Comparison of ENCODE assay signal across 8 cellular contexts in genomic region chr4:154164931-154165839, GRCh38.
DNase-seq lines count a peak whose midpoint lies in the region; ATAC-seq and TF ChIP-seq lines count a peak whose summit lies in the region.

No MANE protein-coding gene starts in this region.

- ATAC-seq in Right ventricle myocardium superior (ENCODE audit: poor library complexity) (no peak), HG03103 (IDR thresholded peaks at IDR 0.05; ENCODE audit: low read depth, unreplicated experiment) (peak; percentile 49)

- H3K9me3 ChIP-seq in right atrium auricular region, result no peaks in the 10 kb centered on the region

- no peak overlapping the region for H3K4me3 ChIP-seq in right atrium auricular region

- H3K36me3 ChIP-seq in right atrium auricular region, result no peaks in the 10 kb centered on the region

- intact Hi-C loops in Right ventricle myocardium superior (cut with DNase I), result no loop called here

- no peaks in the 10 kb centered on the region for H3K27me3 ChIP-seq in right atrium auricular region

- no peaks in the 10 kb centered on the region for H3K4me1 ChIP-seq in right atrium auricular region

- no peak overlapping the region for H3K27ac ChIP-seq in right atrium auricular region

- DNase-seq in right atrium auricular region (ENCODE audit: low spot score) (peak; percentile 64), Right ventricle myocardium superior (no peak), amniotic stem cell (lab: John Stamatoyannopoulos, UW) (peak; percentile 90), NCI-H446 treated with DMSO at 0.1 percent for 48 hours (lab: John Stamatoyannopoulos, UW) (no peak), NCI-H146 (lab: John Stamatoyannopoulos, UW) (no peak)
- DNase-seq in stimulated activated CD4-positive, alpha-beta T cell treated with anti-CD3 and anti-CD28 coated beads, Interleukin-1b, Interleukin-23, amount 100 ng/mL, for 48 hours, result peak; percentile 61
- DNase-seq in activated effector memory CD4-positive, alpha-beta T cell treated with anti-CD3 and anti-CD28 coated beads, Interleukin-2, amount 50 U/mL, for 16 hours, result no peak

- TF ChIP-seq CTCF in right atrium auricular region (IDR thresholded peaks at IDR 0.05), result no peak

Comparison
In these comparisons a context has a peak if more than half of its experiments do, and no peak if none do; other contexts are left out.
1. DNase-seq: peak in right atrium auricular region (single experiment), amniotic stem cell (single experiment) and stimulated activated CD4-positive, alpha-beta T cell treated with anti-CD3 and anti-CD28 coated beads, Interleukin-1b, Interleukin-23, amount 100 ng/mL, for 48 hours (single experiment); none in Right ventricle myocardium superior (single experiment), NCI-H446 treated with DMSO at 0.1 percent for 48 hours (single experiment), NCI-H146 (single experiment) and activated effector memory CD4-positive, alpha-beta T cell treated with anti-CD3 and anti-CD28 coated beads, Interleukin-2, amount 50 U/mL, for 16 hours (single experiment).